Comparison of ENCODE assay signal across 29 cellular contexts in genomic region chr1:18012686-18013085, GRCh38.
"Had no signal": no experiment of that assay in that cellular context is flagged by ENCODE, and none has a peak within 500 bp of the region (broad histone marks: within the 10 kb centered on the region; RNA-seq: fewer than 3 reads in every experiment).

No MANE protein-coding gene starts in this region.

- H3K27me3 ChIP-seq: body of pancreas, cardiac muscle cell, pancreas, vagina had no signal

- H3K4me3 ChIP-seq: body of pancreas, cardiac muscle cell, gastrocnemius medialis, hepatocyte, pancreas, prostate gland, vagina had no signal

- H3K36me3 ChIP-seq: cardiac muscle cell, gastrocnemius medialis, pancreas, prostate gland, vagina had no signal

- DNase-seq: activated CD4-positive, alpha-beta T cell treated with anti-CD3 and anti-CD28 coated beads for 48 hours; activated CD4-positive, alpha-beta T cell treated with anti-CD3 and anti-CD28 coated beads, Interleukin-2, amount 50 U/mL, for 48 hours; activated CD4-positive, CD25-positive, alpha-beta regulatory T cell; activated CD8-positive, alpha-beta memory T cell treated with anti-CD3 and anti-CD28 coated beads for 24 hours; activated effector memory CD4-positive, alpha-beta T cell treated with Interleukin-2 at 50 U/mL for 16 hours; activated naive CD4-positive, alpha-beta T cell treated with Interleukin-2 at 50 U/mL for 16 hours; anterior cingulate cortex; body of pancreas; cortex of kidney; effector memory CD8-positive, alpha-beta T cell; erythroblast; gastrocnemius medialis; left cardiac atrium; left ventricle myocardium superior; mammary epithelial cell; naive thymus-derived CD4-positive, alpha-beta T cell; nucleus accumbens; pancreas; retina; small intestine; stimulated activated CD4-positive, alpha-beta T cell treated with anti-CD3 and anti-CD28 coated beads, Interleukin-4, amount 100 ng/mL, for 24 hours; stimulated activated naive CD8-positive, alpha-beta T cell treated with anti-CD3 and anti-CD28 coated beads, Interleukin-15, amount 100 ng/mL, for 72 hours; substantia nigra had no signal

- H3K27ac ChIP-seq: body of pancreas, cardiac muscle cell, gastrocnemius medialis, hepatocyte, pancreas, prostate gland, vagina had no signal

- H3K4me2 ChIP-seq: hepatocyte had no signal

- ATAC-seq: body of pancreas; effector memory CD8-positive, alpha-beta T cell; gastrocnemius medialis; left cardiac atrium; left ventricle myocardium superior; naive thymus-derived CD4-positive, alpha-beta T cell; pancreas; sciatic nerve; stimulated activated memory B cell treated with anti-CD40 and anti-IgM and Interleukin-4, amounts not matched to agents 10 μg/mL and 1 μg/mL and 100 μg/mL, for 72 hours; stimulated activated naive CD8-positive, alpha-beta T cell treated with anti-CD3 and anti-CD28 coated beads, Interleukin-15, amount 100 ng/mL, for 72 hours had no signal

- H3K4me1 ChIP-seq: body of pancreas, gastrocnemius medialis, pancreas, prostate gland, vagina had no signal

- H3K79me2 ChIP-seq: hepatocyte had no signal
